Comparison of ENCODE assay signal across 1 cellular context in the genomic region with DNA sequence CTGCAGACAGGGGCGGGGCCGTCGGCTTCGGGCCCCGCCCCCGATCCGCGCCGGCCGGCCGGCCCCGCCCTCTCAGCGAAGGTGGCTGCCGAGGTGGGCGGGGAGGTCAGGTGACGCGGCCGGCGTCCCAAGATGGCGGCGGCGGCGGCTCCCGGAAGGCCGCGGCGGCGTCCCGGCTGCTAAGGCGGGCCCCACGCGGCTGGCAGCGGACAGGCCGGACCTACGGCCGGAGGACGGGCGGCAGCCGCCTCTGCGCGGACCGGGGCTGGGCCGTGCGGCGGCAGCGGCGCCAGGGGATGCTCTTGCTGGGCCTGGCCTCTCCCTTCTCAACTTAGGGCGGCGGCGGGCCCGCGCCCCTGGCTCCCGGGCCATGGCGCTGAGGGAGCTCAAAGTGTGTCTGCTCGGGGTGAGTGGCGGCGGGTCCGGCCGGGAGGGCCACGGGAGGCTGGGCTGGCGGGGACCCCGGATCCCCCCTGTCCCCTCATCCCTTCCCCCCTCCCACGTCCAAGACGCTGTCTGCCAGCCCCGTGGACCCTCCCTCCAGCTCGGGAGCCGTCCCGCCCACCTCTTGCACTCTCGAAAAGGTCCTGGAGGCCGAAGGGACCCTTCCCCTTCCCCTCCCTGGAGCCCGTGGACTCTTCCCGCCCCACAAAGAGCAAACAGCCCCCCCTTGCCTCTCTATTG.
TF ChIP-seq lines count a peak whose summit lies in the region.

A gene with protein sequence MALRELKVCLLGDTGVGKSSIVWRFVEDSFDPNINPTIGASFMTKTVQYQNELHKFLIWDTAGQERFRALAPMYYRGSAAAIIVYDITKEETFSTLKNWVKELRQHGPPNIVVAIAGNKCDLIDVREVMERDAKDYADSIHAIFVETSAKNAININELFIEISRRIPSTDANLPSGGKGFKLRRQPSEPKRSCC (plus strand): TSS at position 109 of the 684 bp plus-strand sequence. CDS start 262 bp downstream, at position 371.

TF ChIP-seq in SK-N-SH, 30 proteins besides CTCF, POLR2A, EP300 and RAD21 (continued from another document):
- TF ChIP-seq, protein P1, sequence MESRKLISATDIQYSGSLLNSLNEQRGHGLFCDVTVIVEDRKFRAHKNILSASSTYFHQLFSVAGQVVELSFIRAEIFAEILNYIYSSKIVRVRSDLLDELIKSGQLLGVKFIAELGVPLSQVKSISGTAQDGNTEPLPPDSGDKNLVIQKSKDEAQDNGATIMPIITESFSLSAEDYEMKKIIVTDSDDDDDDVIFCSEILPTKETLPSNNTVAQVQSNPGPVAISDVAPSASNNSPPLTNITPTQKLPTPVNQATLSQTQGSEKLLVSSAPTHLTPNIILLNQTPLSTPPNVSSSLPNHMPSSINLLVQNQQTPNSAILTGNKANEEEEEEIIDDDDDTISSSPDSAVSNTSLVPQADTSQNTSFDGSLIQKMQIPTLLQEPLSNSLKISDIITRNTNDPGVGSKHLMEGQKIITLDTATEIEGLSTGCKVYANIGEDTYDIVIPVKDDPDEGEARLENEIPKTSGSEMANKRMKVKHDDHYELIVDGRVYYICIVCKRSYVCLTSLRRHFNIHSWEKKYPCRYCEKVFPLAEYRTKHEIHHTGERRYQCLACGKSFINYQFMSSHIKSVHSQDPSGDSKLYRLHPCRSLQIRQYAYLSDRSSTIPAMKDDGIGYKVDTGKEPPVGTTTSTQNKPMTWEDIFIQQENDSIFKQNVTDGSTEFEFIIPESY (IDR thresholded peaks at IDR 0.05; ENCODE audit: borderline replicate concordance, low read depth): no peak
- TF ChIP-seq, protein P2, sequence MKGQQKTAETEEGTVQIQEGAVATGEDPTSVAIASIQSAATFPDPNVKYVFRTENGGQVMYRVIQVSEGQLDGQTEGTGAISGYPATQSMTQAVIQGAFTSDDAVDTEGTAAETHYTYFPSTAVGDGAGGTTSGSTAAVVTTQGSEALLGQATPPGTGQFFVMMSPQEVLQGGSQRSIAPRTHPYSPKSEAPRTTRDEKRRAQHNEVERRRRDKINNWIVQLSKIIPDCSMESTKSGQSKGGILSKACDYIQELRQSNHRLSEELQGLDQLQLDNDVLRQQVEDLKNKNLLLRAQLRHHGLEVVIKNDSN (IDR thresholded peaks at IDR 0.05; ENCODE audit: borderline replicate concordance, low read depth): peak; percentile 83
- peak; percentile 73 for TF ChIP-seq TAF1 (IDR thresholded peaks at IDR 0.05; ENCODE audit: borderline replicate concordance, low read depth, low read length)
TF ChIP-seq in SK-N-SH: peak in this region for 7.
